8 cellular contexts compared by ENCODE assay signal in the genomic region with DNA sequence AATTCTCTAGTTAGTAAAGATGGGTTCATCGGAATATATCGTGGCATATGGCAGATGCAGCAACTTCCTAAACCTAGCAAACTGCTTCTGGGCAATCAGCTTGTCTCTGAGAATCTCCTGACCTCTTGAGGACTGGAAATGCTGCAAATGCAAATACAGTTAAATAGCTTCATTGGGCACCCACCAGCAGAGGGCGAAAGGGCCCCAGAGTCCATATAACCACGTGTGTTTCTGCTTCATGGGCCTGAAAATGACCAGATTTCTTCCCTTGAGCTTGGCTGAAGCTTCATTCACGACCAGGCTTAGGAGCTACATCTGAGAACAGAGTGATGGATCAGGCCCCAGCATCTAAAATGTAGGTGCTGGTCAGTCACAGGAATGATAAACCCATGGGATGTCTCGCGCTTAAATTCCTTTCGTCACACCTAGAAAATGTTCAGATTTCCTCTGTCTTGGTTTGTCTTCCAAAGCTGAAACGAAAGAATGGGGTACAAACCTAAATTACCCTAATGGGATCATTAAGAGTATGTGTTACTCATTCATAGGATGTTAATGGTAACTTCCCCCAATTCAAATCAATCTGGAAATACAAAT.
DNase-seq lines count a peak whose midpoint lies in the region; ATAC-seq lines count a peak whose summit lies in the region.

No MANE protein-coding gene starts in this region.

- H3K4me1 Mint-ChIP-seq in activated CD4-positive, alpha-beta T cell treated with anti-CD3 and anti-CD28 coated beads, Interleukin-2, amount 10 ng/mL, durations not matched to agents 7 days and 5 days, result no peaks in the 10 kb centered on the region

- no peak overlapping the region for H3K27ac Mint-ChIP-seq in activated CD4-positive, alpha-beta T cell treated with anti-CD3 and anti-CD28 coated beads, Interleukin-2, amount 10 ng/mL, durations not matched to agents 7 days and 5 days

- peaks cover 6% of the 10 kb centered on the region for H3K9me3 Mint-ChIP-seq in activated CD4-positive, alpha-beta T cell treated with anti-CD3 and anti-CD28 coated beads, Interleukin-2, amount 10 ng/mL, durations not matched to agents 7 days and 5 days

- H3K4me3 Mint-ChIP-seq in activated CD4-positive, alpha-beta T cell treated with anti-CD3 and anti-CD28 coated beads, Interleukin-2, amount 10 ng/mL, durations not matched to agents 7 days and 5 days, result no peak overlapping the region

- H3K36me3 Mint-ChIP-seq in activated CD4-positive, alpha-beta T cell treated with anti-CD3 and anti-CD28 coated beads, Interleukin-2, amount 10 ng/mL, durations not matched to agents 7 days and 5 days (ENCODE audit: low read depth), result no peaks in the 10 kb centered on the region

- POLR2A ChIA-PET in activated CD4-positive, alpha-beta T cell treated with anti-CD3 and anti-CD28 coated beads, Interleukin-2, amount 10 ng/mL, durations not matched to agents 7 days and 5 days (lab: Charles Lee), result no interaction called here

- peak; percentile 67 for DNase-seq in activated CD8-positive, alpha-beta memory T cell treated with anti-CD3 and anti-CD28 coated beads for 24 hours
- no peak for DNase-seq in activated CD8-positive, alpha-beta memory T cell treated with anti-CD3 and anti-CD28 coated beads, Interleukin-2, amount 50 U/mL, for 48 hours
- DNase-seq in NCI-H1105 treated with DMSO at 0.1 percent for 48 hours (lab: John Stamatoyannopoulos, UW) (peak; percentile 52), left ventricle myocardium superior (peak; percentile 39), GOT3 (lab: John Stamatoyannopoulos, UW) (no peak)
- peak; percentile 12 for DNase-seq in activated CD4-positive, alpha-beta T cell treated with anti-CD3 and anti-CD28 coated beads, Interleukin-2, amount 10 ng/mL, durations not matched to agents 7 days and 5 days
- DNase-seq in stimulated activated CD4-positive, alpha-beta T cell treated with anti-CD3 and anti-CD28 coated beads, Interleukin-4, amount 100 ng/mL, for 48 hours (ENCODE audit: low read depth in 2 of 2), result peak; percentile 4 to 12

- CTCF ChIA-PET in activated CD4-positive, alpha-beta T cell treated with anti-CD3 and anti-CD28 coated beads, Interleukin-2, amount 10 ng/mL, durations not matched to agents 7 days and 5 days (lab: Charles Lee), result no interaction called here

- ATAC-seq in left ventricle myocardium superior, result no peak
- ATAC-seq in GM18498 (IDR thresholded peaks at IDR 0.05; ENCODE audit: unreplicated experiment), result no peak

- intact Hi-C loops in left ventricle myocardium superior (cut with micrococcal nuclease), result no loop called here

- peaks cover 2% of the 10 kb centered on the region for H3K27me3 Mint-ChIP-seq in activated CD4-positive, alpha-beta T cell treated with anti-CD3 and anti-CD28 coated beads, Interleukin-2, amount 10 ng/mL, durations not matched to agents 7 days and 5 days

Comparison
In these comparisons a context has a peak if more than half of its experiments do, and no peak if none do; other contexts are left out.
1. DNase-seq: peak in activated CD8-positive, alpha-beta memory T cell treated with anti-CD3 and anti-CD28 coated beads for 24 hours (single experiment), NCI-H1105 treated with DMSO at 0.1 percent for 48 hours (single experiment), activated CD4-positive, alpha-beta T cell treated with anti-CD3 and anti-CD28 coated beads, Interleukin-2, amount 10 ng/mL, durations not matched to agents 7 days and 5 days (single experiment), left ventricle myocardium superior (single experiment) and stimulated activated CD4-positive, alpha-beta T cell treated with anti-CD3 and anti-CD28 coated beads, Interleukin-4, amount 100 ng/mL, for 48 hours (2 of 2); none in activated CD8-positive, alpha-beta memory T cell treated with anti-CD3 and anti-CD28 coated beads, Interleukin-2, amount 50 U/mL, for 48 hours (single experiment) and GOT3 (single experiment).